Comparison of ENCODE assay signal across 27 cellular contexts in genomic region chr2:148994341-148994740, GRCh38. TPM values are rescaled to one million over a fixed set of nuclear protein-coding genes. Genes with fewer than 3 reads are reported as not detected.
DNase-seq lines count a peak whose midpoint lies in the region; ATAC-seq and TF ChIP-seq lines count a peak whose summit lies in the region.
"Had no signal": no experiment of that assay in that cellular context is flagged by ENCODE, and none has a peak within 500 bp of the region (broad histone marks: within the 10 kb centered on the region; RNA-seq: fewer than 3 reads in every experiment).

No MANE protein-coding gene starts in this region.

- POLR2A ChIA-PET in T-cell (lab: Charles Lee) = no interaction called here

- no peaks in the 10 kb centered on the region for H3K9me3 ChIP-seq in prostate gland
- H3K9me3 ChIP-seq: SJSA1, thyroid gland had no signal

- H3K27me3 ChIP-seq in prostate gland (replicated peaks; ENCODE audit: insufficient read depth) = no peaks in the 10 kb centered on the region
- H3K27me3 ChIP-seq: SJSA1, thyroid gland had no signal

- H3K36me3 Mint-ChIP-seq in endothelial cell (ENCODE audit: low read depth, unreplicated experiment) (peaks cover 34% of the 10 kb centered on the region), T-cell (peaks cover 26% of the 10 kb centered on the region)

- H3K9me3 Mint-ChIP-seq in endothelial cell (ENCODE audit: unreplicated experiment) (no peaks in the 10 kb centered on the region), T-cell (no peaks in the 10 kb centered on the region)
- H3K9me3 Mint-ChIP-seq: activated naive CD8-positive, alpha-beta T cell treated with anti-CD3 and anti-CD28 coated beads, Interleukin-2, amount 10 ng/mL, durations not matched to agents 7 days and 5 days; brain; CD4-positive, CD25-positive, alpha-beta regulatory T cell; WTC11 had no signal

- TF ChIP-seq CTCF in VCaP (conservative IDR thresholded peaks at IDR 0.05) (no peak), prostate gland (IDR thresholded peaks at IDR 0.05) (no peak), endothelial cell (IDR thresholded peaks at IDR 0.05; ENCODE audit: unreplicated experiment) (no peak)

- H3K4me3 ChIP-seq in prostate gland = no peak overlapping the region
- H3K4me3 ChIP-seq: coronary artery, GM12878, SJSA1, skin epidermis, thyroid gland had no signal

- H3K4me1 ChIP-seq in prostate gland (replicated peaks) = peaks cover 4% of the 10 kb centered on the region
- H3K4me1 ChIP-seq: SJSA1, thyroid gland had no signal

- 58% methylated on average over 8 of the region's 8 CpGs for WGBS in prostate gland

- no peak for TF ChIP-seq POLR2A in prostate gland (IDR thresholded peaks at IDR 0.05)

- H3K27ac Mint-ChIP-seq in endothelial cell (ENCODE audit: unreplicated experiment) = no peak overlapping the region
- H3K27ac Mint-ChIP-seq in T-cell = no peak overlapping the region
- H3K27ac Mint-ChIP-seq: activated naive CD8-positive, alpha-beta T cell treated with anti-CD3 and anti-CD28 coated beads, Interleukin-2, amount 10 ng/mL, durations not matched to agents 7 days and 5 days; CD4-positive, CD25-positive, alpha-beta regulatory T cell; WTC11 had no signal

- no peaks in the 10 kb centered on the region for H3K36me3 ChIP-seq in prostate gland
- H3K36me3 ChIP-seq: SJSA1, thyroid gland had no signal

- ATAC-seq in HG03571 (IDR thresholded peaks at IDR 0.05; ENCODE audit: unreplicated experiment) (no peak), T-cell (replicated peaks in 1 of 4) (no peak)
- ATAC-seq: GM12878, WTC11 had no signal

- intact Hi-C loops in prostate gland (cut with DNase I) = loop anchor here (5.0 kb wide), 1 partner anchor 1002 kb away; no protein-coding TSS in a partner anchor

- peaks cover 5% of the 10 kb centered on the region for H3K4me1 Mint-ChIP-seq in endothelial cell (ENCODE audit: unreplicated experiment)
- peaks cover 2 to 6% (median 4%) of the 10 kb centered on the region in 3 donors for H3K4me1 Mint-ChIP-seq in T-cell
- H3K4me1 Mint-ChIP-seq: CD4-positive, CD25-positive, alpha-beta regulatory T cell had no signal

- H3K27ac ChIP-seq in VCaP (0 out of 2 replicates have a peak overlapping the region, but pooled peaks have one; percentile 8), prostate gland (no peak overlapping the region)
- H3K27ac ChIP-seq: coronary artery, SJSA1, skin epidermis, thyroid gland had no signal

- DNase-seq in NCI-H1105 treated with DMSO at 0.1 percent for 48 hours (lab: John Stamatoyannopoulos, UW) (peak; percentile 66), NCI-H510A (lab: John Stamatoyannopoulos, UW) (peak; percentile 66), prostate gland (ENCODE audit: low spot score) (peak; percentile 33), endothelial cell (ENCODE audit: low spot score) (no peak), middle frontal gyrus (ENCODE audit: extremely low spot score, low spot score) (no peak), T-cell (no peak)
- DNase-seq: activated CD4-positive, alpha-beta T cell treated with anti-CD3 and anti-CD28 coated beads, Interleukin-2, amount 50 U/mL, for 4 hours; activated CD8-positive, alpha-beta memory T cell treated with anti-CD3 and anti-CD28 coated beads, Interleukin-2, amount 50 U/mL, for 48 hours; activated naive CD8-positive, alpha-beta T cell treated with anti-CD3 and anti-CD28 coated beads, Interleukin-2, amount 10 ng/mL, durations not matched to agents 7 days and 5 days; CD4-positive, CD25-positive, alpha-beta regulatory T cell; GOT3; Kasumi-1; NCI-H1436; OCI-M1; stimulated activated CD4-positive, alpha-beta T cell treated with anti-CD3 and anti-CD28 coated beads, Interleukin-2, amount 100 ng/mL, for 48 hours; stimulated activated naive CD4-positive, alpha-beta T cell treated with Interleukin-2 at 50 U/mL for 16 hours; T-helper 2 cell; thyroid gland had no signal

- H3K4me3 Mint-ChIP-seq in endothelial cell (ENCODE audit: unreplicated experiment) (no peak overlapping the region), T-cell (no peak overlapping the region)
- H3K4me3 Mint-ChIP-seq: activated naive CD8-positive, alpha-beta T cell treated with anti-CD3 and anti-CD28 coated beads, Interleukin-2, amount 10 ng/mL, durations not matched to agents 7 days and 5 days; brain; CD4-positive, CD25-positive, alpha-beta regulatory T cell; WTC11 had no signal

- H3K27me3 Mint-ChIP-seq in endothelial cell (ENCODE audit: unreplicated experiment) (no peaks in the 10 kb centered on the region), T-cell (no peaks in the 10 kb centered on the region)
- H3K27me3 Mint-ChIP-seq: activated naive CD8-positive, alpha-beta T cell treated with anti-CD3 and anti-CD28 coated beads, Interleukin-2, amount 10 ng/mL, durations not matched to agents 7 days and 5 days; brain; CD4-positive, CD25-positive, alpha-beta regulatory T cell had no signal

- CTCF ChIA-PET in T-cell (lab: Charles Lee) = interaction anchor here in 1 of 2 donors (0.9 kb wide), 1 partner anchor 23 kb away, joined by 3 read pairs; no protein-coding TSS in a partner anchor

RNA-seq across cellular contexts. Expression of gene LYPD6B, which starts 44.2 kb away (rescaled TPM):
- total RNA-seq in prostate gland (10 to 100 TPM; 16.8 to 17.8 TPM), endothelial cell (ENCODE audit: unreplicated experiment) (4.8 TPM), T-cell (not detected)
- total RNA-seq: activated naive CD8-positive, alpha-beta T cell treated with anti-CD3 and anti-CD28 coated beads, Interleukin-2, amount 10 ng/mL, durations not matched to agents 7 days and 5 days; CD4-positive, CD25-positive, alpha-beta regulatory T cell; pulmonary artery endothelial cell had no signal

Comparison
In these comparisons a context has a peak if more than half of its experiments do, and no peak if none do; other contexts are left out.
1. DNase-seq: peak in NCI-H1105 treated with DMSO at 0.1 percent for 48 hours (single experiment), NCI-H510A (single experiment) and prostate gland (single experiment); none in endothelial cell (single experiment), middle frontal gyrus (single experiment) and T-cell (0 of 34).